Comparison of ENCODE assay signal across 1 cellular context in genomic region chr14:43778956-43779639, GRCh38.
TF ChIP-seq lines count a peak whose summit lies in the region.

No MANE protein-coding gene starts in this region.

TF ChIP-seq in liver, 16 proteins besides CTCF, POLR2A, EP300 and RAD21 (continued from another document):
- peak; percentile 53 for TF ChIP-seq ZBTB33 (IDR thresholded peaks at IDR 0.05)
- TF ChIP-seq EGR1 (IDR thresholded peaks at IDR 0.05; ENCODE audit: low read depth in 2 of 2): no peak
- peak; percentile 65 for TF ChIP-seq YY1 (IDR thresholded peaks at IDR 0.05)
